ENCODE assay signal across 17 cellular contexts in the genomic region with DNA sequence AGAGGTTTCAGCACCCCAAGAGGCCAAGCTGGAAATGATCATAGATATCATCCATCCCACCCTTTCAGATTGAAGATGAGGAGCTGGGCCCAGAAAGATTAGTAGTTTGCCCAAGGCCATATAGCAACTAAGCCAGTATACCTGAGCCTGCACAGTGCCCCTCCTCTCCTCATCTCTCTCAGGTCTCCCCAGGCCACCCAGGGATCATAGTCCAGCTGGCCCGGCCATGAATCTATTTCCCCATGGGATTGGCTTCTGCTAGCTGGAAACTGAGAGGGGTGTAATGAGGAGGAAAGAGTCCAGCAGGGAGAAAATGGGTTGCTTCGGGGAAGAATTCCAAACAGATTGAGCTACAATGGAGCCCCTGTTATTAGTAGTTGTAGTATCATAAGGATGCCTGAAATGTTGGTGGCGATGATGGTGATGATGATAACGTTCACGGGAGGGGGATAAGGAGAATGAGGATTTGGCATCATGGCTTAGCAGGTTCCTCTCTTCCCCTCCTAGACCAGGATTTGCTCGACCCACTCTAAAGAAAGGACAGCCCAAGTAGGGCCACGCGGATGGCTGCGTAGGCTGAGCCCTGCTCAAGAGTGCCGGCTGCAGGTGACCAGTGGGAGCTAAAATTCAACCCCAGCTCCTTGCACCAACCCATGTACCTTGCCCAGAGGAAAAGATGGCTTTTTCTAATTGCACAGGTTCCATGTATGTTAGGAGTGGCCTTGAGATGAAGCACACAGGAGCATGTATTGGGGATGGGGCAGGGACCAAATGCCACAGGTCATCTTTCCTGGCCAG.
"Had no signal": no experiment of that assay in that cellular context is flagged by ENCODE, and none has a peak within 500 bp of the region (broad histone marks: within the 10 kb centered on the region; RNA-seq: fewer than 3 reads in every experiment).

No MANE protein-coding gene starts in this region.

- H3K4me2 ChIP-seq: hepatocyte had no signal

- H3K27ac ChIP-seq: coronary artery, epithelial cell of prostate, gastroesophageal sphincter, hepatocyte, lower lobe of right lung, skin epidermis, thyroid gland, vagina had no signal

- H3K4me1 Mint-ChIP-seq: activated CD4-positive, alpha-beta memory T cell treated with anti-CD3 and anti-CD28 coated beads, Interleukin-2, amount 10 ng/mL, durations not matched to agents 7 days and 5 days; activated CD4-positive, alpha-beta T cell treated with anti-CD3 and anti-CD28 coated beads for 36 hours; stimulated activated effector memory CD8-positive, alpha-beta T cell treated with anti-CD3 and anti-CD28 coated beads, Interleukin-12 subunit alpha, Interleukin-12 subunit beta, amount 100 ng/mL, for 72 hours had no signal

- H3K36me3 ChIP-seq: gastroesophageal sphincter, lower lobe of right lung, thyroid gland, vagina had no signal

- H2AFZ ChIP-seq: hepatocyte had no signal

- H3K4me1 ChIP-seq: vagina had no signal

- H3K79me2 ChIP-seq: hepatocyte had no signal

- H3K36me3 Mint-ChIP-seq: mesothelial cell of epicardium; stimulated activated effector memory CD8-positive, alpha-beta T cell treated with anti-CD3 and anti-CD28 coated beads, Interleukin-12 subunit alpha, Interleukin-12 subunit beta, amount 100 ng/mL, for 72 hours had no signal

- H3K9me3 Mint-ChIP-seq: activated CD4-positive, alpha-beta memory T cell treated with anti-CD3 and anti-CD28 coated beads, Interleukin-2, amount 10 ng/mL, durations not matched to agents 7 days and 5 days; mesothelial cell of epicardium; stimulated activated effector memory CD8-positive, alpha-beta T cell treated with anti-CD3 and anti-CD28 coated beads, Interleukin-12 subunit alpha, Interleukin-12 subunit beta, amount 100 ng/mL, for 72 hours had no signal

- H3K27ac Mint-ChIP-seq: activated CD4-positive, alpha-beta memory T cell treated with anti-CD3 and anti-CD28 coated beads, Interleukin-2, amount 10 ng/mL, durations not matched to agents 7 days and 5 days; activated CD4-positive, alpha-beta T cell treated with anti-CD3 and anti-CD28 coated beads for 36 hours; mesothelial cell of epicardium; stimulated activated effector memory CD8-positive, alpha-beta T cell treated with anti-CD3 and anti-CD28 coated beads, Interleukin-12 subunit alpha, Interleukin-12 subunit beta, amount 100 ng/mL, for 72 hours had no signal

- H3K27me3 ChIP-seq: gastroesophageal sphincter, hepatocyte, thyroid gland, vagina had no signal

- DNase-seq: activated CD4-positive, alpha-beta memory T cell treated with anti-CD3 and anti-CD28 coated beads, Interleukin-2, amount 10 ng/mL, durations not matched to agents 7 days and 5 days; activated CD4-positive, alpha-beta T cell treated with anti-CD3 and anti-CD28 coated beads for 36 hours; activated CD8-positive, alpha-beta memory T cell treated with anti-CD3 and anti-CD28 coated beads, Interleukin-2, amount 50 U/mL, for 4 hours; activated naive CD4-positive, alpha-beta T cell; aorta; effector CD8-positive, alpha-beta T cell; kidney glomerular epithelial cell; lower lobe of right lung; thyroid gland had no signal

- H3K4me3 Mint-ChIP-seq: activated CD4-positive, alpha-beta memory T cell treated with anti-CD3 and anti-CD28 coated beads, Interleukin-2, amount 10 ng/mL, durations not matched to agents 7 days and 5 days; activated CD4-positive, alpha-beta T cell treated with anti-CD3 and anti-CD28 coated beads for 36 hours; mesothelial cell of epicardium; stimulated activated effector memory CD8-positive, alpha-beta T cell treated with anti-CD3 and anti-CD28 coated beads, Interleukin-12 subunit alpha, Interleukin-12 subunit beta, amount 100 ng/mL, for 72 hours had no signal

- H3K9me3 ChIP-seq: gastroesophageal sphincter, lower lobe of right lung, thyroid gland, vagina had no signal

- H3K27me3 Mint-ChIP-seq: activated CD4-positive, alpha-beta memory T cell treated with anti-CD3 and anti-CD28 coated beads, Interleukin-2, amount 10 ng/mL, durations not matched to agents 7 days and 5 days; activated CD4-positive, alpha-beta T cell treated with anti-CD3 and anti-CD28 coated beads for 36 hours had no signal

- H3K4me3 ChIP-seq: coronary artery, gastroesophageal sphincter, hepatocyte, lower lobe of right lung, skin epidermis, thyroid gland, vagina had no signal
